11 cellular contexts compared by ENCODE assay signal in genomic region chr10:117541405-117541908, GRCh38. TPM values are rescaled to one million over a fixed set of nuclear protein-coding genes. Genes with fewer than 3 reads are reported as not detected.
A peak's percentile ranks its signal among the peaks of the same experiment; 100 is the strongest.
DNase-seq lines count a peak whose midpoint lies in the region; TF ChIP-seq lines count a peak whose summit lies in the region.
"Had no signal": no experiment of that assay in that cellular context is flagged by ENCODE, and none has a peak within 500 bp of the region (broad histone marks: within the 10 kb centered on the region; RNA-seq: fewer than 3 reads in every experiment).

No MANE protein-coding gene starts in this region.

- CTCF ChIA-PET in CD8-positive, alpha-beta memory T cell (lab: Charles Lee), result no interaction called here

- H3K27ac Mint-ChIP-seq in CD8-positive, alpha-beta memory T cell, result peak overlapping the region in 1 of 8 donors; percentile 56
- no peak overlapping the region for H3K27ac Mint-ChIP-seq in endothelial cell (ENCODE audit: unreplicated experiment)

- H2BK5ac ChIP-seq in neuronal stem cell (ENCODE audit: low read length), result peak overlapping the region; percentile 48

- no peak for TF ChIP-seq EP300 in Ishikawa (IDR thresholded peaks at IDR 0.05; ENCODE audit: borderline replicate concordance)

- H3K4me3 Mint-ChIP-seq in CD8-positive, alpha-beta memory T cell, result peak overlapping the region in 4 of 7 donors; percentile 27 to 70 (median 52)
- peak overlapping the region; percentile 87 for H3K4me3 Mint-ChIP-seq in endothelial cell (ENCODE audit: unreplicated experiment)

- no peaks in the 10 kb centered on the region for H3K9me3 ChIP-seq in CD8-positive, alpha-beta memory T cell (ENCODE audit: low read length)
- H3K9me3 ChIP-seq in neuronal stem cell (replicated peaks in 1 of 2; ENCODE audit: control insufficient read depth in 2 of 2, insufficient read depth in 1 of 2, low read depth in 1 of 2, low read length in 2 of 2), result no peaks in the 10 kb centered on the region
- H3K9me3 ChIP-seq: adrenal gland, left lung had no signal

- peak overlapping the region; percentile 58 for H3K14ac ChIP-seq in neuronal stem cell (ENCODE audit: low read length)

- H3K27ac ChIP-seq in CD8-positive, alpha-beta memory T cell (ENCODE audit: low read depth, low read length), result no peak overlapping the region
- H3K27ac ChIP-seq in neuronal stem cell (replicated peaks; ENCODE audit: low read length), result no peak overlapping the region
- H3K27ac ChIP-seq: adrenal gland, left lung had no signal

- no peak for DNase-seq in CD8-positive, alpha-beta memory T cell
- DNase-seq in endothelial cell (ENCODE audit: low spot score) (peak; percentile 56), neuronal stem cell (ENCODE audit: low spot score) (peak; percentile 74), HuH-7.5 (ENCODE audit: low spot score) (no peak), cerebellar cortex (ENCODE audit: low spot score) (no peak)
- DNase-seq in stimulated activated CD4-positive, alpha-beta T cell treated with anti-CD3 and anti-CD28 coated beads, Interleukin-12 subunit alpha, Interleukin-12 subunit beta, amount 100 ng/mL, for 4 hours, result no peak
- DNase-seq in stimulated activated CD4-positive, alpha-beta T cell treated with anti-CD3 and anti-CD28 coated beads, Interleukin-2, amount 100 ng/mL, for 48 hours, result no peak
- DNase-seq: left lung, MM.1S had no signal

- peaks cover 9 to 26% (median 21%) of the 10 kb centered on the region in 3 donors for H3K4me1 Mint-ChIP-seq in CD8-positive, alpha-beta memory T cell
- peaks cover 25% of the 10 kb centered on the region for H3K4me1 Mint-ChIP-seq in endothelial cell (ENCODE audit: unreplicated experiment)

- no peak overlapping the region for H2BK120ac ChIP-seq in neuronal stem cell (ENCODE audit: low read depth, low read length)

- POLR2A ChIA-PET in CD8-positive, alpha-beta memory T cell (lab: Charles Lee), result no interaction called here

- H2BK12ac ChIP-seq in neuronal stem cell (ENCODE audit: low read length), result peak overlapping the region; percentile 96

- H3K18ac ChIP-seq in neuronal stem cell (ENCODE audit: low read length), result peak overlapping the region; percentile 98

- H3K27me3 Mint-ChIP-seq in CD8-positive, alpha-beta memory T cell, result peaks cover 66 to 73% of the 10 kb centered on the region in 2 donors
- H3K27me3 Mint-ChIP-seq in endothelial cell (ENCODE audit: unreplicated experiment), result peaks cover 26% of the 10 kb centered on the region

- H3K4me3 ChIP-seq in CD8-positive, alpha-beta memory T cell (ENCODE audit: low read length), result no peak overlapping the region
- peak overlapping the region in 1 of 2 donors; percentile 90 for H3K4me3 ChIP-seq in neuronal stem cell (ENCODE audit: low read length in 2 of 2)
- H3K4me3 ChIP-seq: left lung had no signal

- H3K36me3 Mint-ChIP-seq in CD8-positive, alpha-beta memory T cell, result no peaks in the 10 kb centered on the region
- no peaks in the 10 kb centered on the region for H3K36me3 Mint-ChIP-seq in endothelial cell (ENCODE audit: low read depth, unreplicated experiment)

- H4K8ac ChIP-seq in neuronal stem cell (ENCODE audit: low read depth, low read length), result no peak overlapping the region

- H3K9ac ChIP-seq in neuronal stem cell (ENCODE audit: low read depth, low read length, poor library complexity), result peak overlapping the region; percentile 89

- H3K9me3 Mint-ChIP-seq in CD8-positive, alpha-beta memory T cell, result peaks cover 0 to 3% (median 0%) of the 10 kb centered on the region in 5 donors
- H3K9me3 Mint-ChIP-seq in endothelial cell (ENCODE audit: unreplicated experiment), result no peaks in the 10 kb centered on the region

- H2BK15ac ChIP-seq in neuronal stem cell (ENCODE audit: low read length), result peak overlapping the region; percentile 82

- peak overlapping the region; percentile 72 for H2AFZ ChIP-seq in neuronal stem cell (ENCODE audit: low read length)

- H3K4me1 ChIP-seq in CD8-positive, alpha-beta memory T cell (ENCODE audit: insufficient read depth, low read length), result peaks cover 4% of the 10 kb centered on the region
- H3K4me1 ChIP-seq in neuronal stem cell (ENCODE audit: control insufficient read depth in 2 of 2, insufficient read depth in 1 of 2, low read depth in 1 of 2, low read length in 2 of 2), result peaks cover 0 to 18% of the 10 kb centered on the region in 2 donors

- H3K36me3 ChIP-seq in CD8-positive, alpha-beta memory T cell (ENCODE audit: insufficient read depth, low read length), result no peaks in the 10 kb centered on the region
- H3K36me3 ChIP-seq in neuronal stem cell (replicated peaks in 1 of 2; ENCODE audit: control insufficient read depth in 2 of 2, insufficient read depth in 2 of 2, low read length in 2 of 2), result no peaks in the 10 kb centered on the region
- H3K36me3 ChIP-seq: adrenal gland, left lung had no signal

- no peak for TF ChIP-seq CTCF in endothelial cell (IDR thresholded peaks at IDR 0.05; ENCODE audit: unreplicated experiment)

- no CpG with 5 or more reads among the region's 32 CpGs for WGBS in neuronal stem cell (ENCODE audit: extremely low coverage in 2 of 2, insufficient read length in 2 of 2, insufficient replicate concordance in 1 of 2), 2 donors

- H3K4ac ChIP-seq in neuronal stem cell (ENCODE audit: low read length), result peak overlapping the region; percentile 58

- H3K4me2 ChIP-seq in neuronal stem cell (ENCODE audit: insufficient read depth, low read length, poor library complexity, severe bottlenecking), result peak overlapping the region; percentile 99

- no peaks in the 10 kb centered on the region for H3K79me1 ChIP-seq in neuronal stem cell (ENCODE audit: low read depth, low read length)

- no peak overlapping the region for H3K23ac ChIP-seq in neuronal stem cell (ENCODE audit: low read depth, low read length, poor library complexity)

- no peak overlapping the region for H2AK5ac ChIP-seq in neuronal stem cell (ENCODE audit: low read depth, low read length)

- peaks cover 32% of the 10 kb centered on the region for H3K27me3 ChIP-seq in CD8-positive, alpha-beta memory T cell (ENCODE audit: insufficient read depth, low read length, poor library complexity, severe bottlenecking)
- H3K27me3 ChIP-seq in neuronal stem cell (ENCODE audit: control insufficient read depth in 3 of 3, insufficient read depth in 3 of 3, low read depth in 1 of 3, low read length in 3 of 3), result peaks cover 42 to 100% (median 85%) of the 10 kb centered on the region in 3 experiments

- H4K91ac ChIP-seq in neuronal stem cell (ENCODE audit: low read depth, low read length, poor library complexity), result no peak overlapping the region

- no peak for TF ChIP-seq RAD21 in Ishikawa (IDR thresholded peaks at IDR 0.05; ENCODE audit: low read depth)

TF ChIP-seq in Ishikawa, 13 proteins besides CTCF, POLR2A, EP300 and RAD21:
- 0 out of 2 replicates have a peak, but pooled peaks have one; percentile 43 for TF ChIP-seq YY1 (IDR thresholded peaks at IDR 0.05; ENCODE audit: low read depth)
- TF ChIP-seq NFIC (IDR thresholded peaks at IDR 0.05), result no peak
- no peak for TF ChIP-seq CEBPB (IDR thresholded peaks at IDR 0.05)

RNA-seq across cellular contexts. Expression of gene EMX2, which starts 1.1 kb away (rescaled TPM):
- not detected for total RNA-seq in CD8-positive, alpha-beta memory T cell
- polyA plus RNA-seq in CD8-positive, alpha-beta memory T cell, result not detected
- not detected for total RNA-seq in endothelial cell (ENCODE audit: unreplicated experiment)
- 14.9 TPM for polyA plus RNA-seq in neuronal stem cell (2013, experiment 1 of 2)
- 14.7 TPM for polyA plus RNA-seq in neuronal stem cell (2013, experiment 2 of 2)
- total RNA-seq: left lung had no signal

Comparison
In these comparisons a context has a peak if more than half of its experiments do, and no peak if none do; other contexts are left out.
1. DNase-seq: peak in endothelial cell (single experiment) and neuronal stem cell (single experiment); none in CD8-positive, alpha-beta memory T cell (0 of 5), HuH-7.5 (single experiment), stimulated activated CD4-positive, alpha-beta T cell treated with anti-CD3 and anti-CD28 coated beads, Interleukin-12 subunit alpha, Interleukin-12 subunit beta, amount 100 ng/mL, for 4 hours (single experiment), cerebellar cortex (single experiment) and stimulated activated CD4-positive, alpha-beta T cell treated with anti-CD3 and anti-CD28 coated beads, Interleukin-2, amount 100 ng/mL, for 48 hours (0 of 2).